Comparison of ENCODE assay signal across 16 cellular contexts in the genomic region with DNA sequence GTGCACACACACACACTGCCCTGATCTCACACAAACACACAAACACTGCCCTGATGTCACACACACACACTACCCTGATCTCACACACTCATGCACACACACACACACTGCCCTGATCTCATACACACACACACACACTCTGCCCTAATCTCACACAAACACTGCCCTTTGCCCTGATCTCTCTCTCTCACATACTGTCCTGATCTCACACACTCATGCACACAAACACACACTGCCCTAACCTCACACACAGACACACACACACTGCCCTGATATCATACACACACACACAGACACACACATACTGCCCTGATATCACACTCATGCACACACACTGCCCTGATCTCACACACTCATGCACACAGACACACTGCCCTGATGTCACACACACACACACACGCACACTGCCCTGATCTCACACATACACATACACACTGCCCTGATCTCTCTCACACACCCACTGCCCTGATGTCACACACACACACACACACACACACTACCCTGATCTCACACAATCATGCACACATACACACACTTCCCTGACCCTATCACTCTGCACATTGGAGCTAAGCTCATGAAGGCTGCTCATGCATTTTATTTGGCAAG.
"Had no signal": no experiment of that assay in that cellular context is flagged by ENCODE, and none has a peak within 500 bp of the region (broad histone marks: within the 10 kb centered on the region; RNA-seq: fewer than 3 reads in every experiment).

No MANE protein-coding gene starts in this region.

- H3K27ac ChIP-seq: lower lobe of right lung, stomach, upper lobe of right lung had no signal

- DNase-seq: activated CD4-positive, alpha-beta T cell treated with anti-CD3 and anti-CD28 coated beads for 36 hours; activated CD8-positive, alpha-beta T cell treated with anti-CD3 and anti-CD28 coated beads for 36 hours; activated gamma-delta T cell treated with Interleukin-2 at 50 U/mL for 16 hours; effector memory CD8-positive, alpha-beta T cell; foreskin fibroblast; left colon; lower lobe of right lung; upper lobe of right lung had no signal

- H3K9me3 ChIP-seq: lower lobe of right lung, stomach, upper lobe of right lung had no signal

- H3K4me3 Mint-ChIP-seq: activated CD4-positive, alpha-beta T cell treated with anti-CD3 and anti-CD28 coated beads for 36 hours; activated CD8-positive, alpha-beta T cell treated with anti-CD3 and anti-CD28 coated beads for 36 hours; activated naive CD8-positive, alpha-beta T cell; activated T-helper 1 cell treated with anti-CD3 and anti-CD28 coated beads, Interleukin-12 subunit alpha, Interleukin-12 subunit beta, Interleukin-2, Interleukin-4 antibody, amounts not matched to agents 30 ng/mL and 10 ng/mL and 1 ng/mL, durations not matched to agents 14 hours and 24 hours and 36 hours; dendritic cell treated with granulocyte-macrophage colony-stimulating factor and Interleukin-4, amounts not matched to agents 40 ng/mL and 50 ng/mL, for 4 days; effector memory CD8-positive, alpha-beta T cell; mesothelial cell of epicardium; natural killer cell treated with Interleukin-12 subunit alpha and Interleukin-12 subunit beta and Interleukin-15 and Interleukin-18, amount 100 ng/mL, for 72 hours; T-helper 2 cell treated with Interferon-gamma antibody and Interleukin-4, amounts not matched to agents 5 μg/mL and 100 μg/mL, for 36 hours; WTC11 had no signal

- H3K27ac Mint-ChIP-seq: activated CD4-positive, alpha-beta T cell treated with anti-CD3 and anti-CD28 coated beads for 36 hours; activated CD8-positive, alpha-beta T cell treated with anti-CD3 and anti-CD28 coated beads for 36 hours; activated naive CD8-positive, alpha-beta T cell; activated T-helper 1 cell treated with anti-CD3 and anti-CD28 coated beads, Interleukin-12 subunit alpha, Interleukin-12 subunit beta, Interleukin-2, Interleukin-4 antibody, amounts not matched to agents 30 ng/mL and 10 ng/mL and 1 ng/mL, durations not matched to agents 14 hours and 24 hours and 36 hours; dendritic cell treated with granulocyte-macrophage colony-stimulating factor and Interleukin-4, amounts not matched to agents 40 ng/mL and 50 ng/mL, for 4 days; effector memory CD8-positive, alpha-beta T cell; mesothelial cell of epicardium; natural killer cell treated with Interleukin-12 subunit alpha and Interleukin-12 subunit beta and Interleukin-15 and Interleukin-18, amount 100 ng/mL, for 72 hours; T-helper 2 cell treated with Interferon-gamma antibody and Interleukin-4, amounts not matched to agents 5 μg/mL and 100 μg/mL, for 36 hours; WTC11 had no signal

- H3K4me3 ChIP-seq: lower lobe of right lung, stomach, upper lobe of right lung had no signal

- ATAC-seq: activated CD4-positive, alpha-beta T cell treated with anti-CD3 and anti-CD28 coated beads for 36 hours; activated CD8-positive, alpha-beta T cell treated with anti-CD3 and anti-CD28 coated beads for 36 hours; effector memory CD8-positive, alpha-beta T cell; left colon; lower lobe of right lung; upper lobe of right lung; WTC11 had no signal

- H3K36me3 ChIP-seq: lower lobe of right lung, stomach, upper lobe of right lung had no signal

- H3K9me3 Mint-ChIP-seq: activated CD8-positive, alpha-beta T cell treated with anti-CD3 and anti-CD28 coated beads for 36 hours; activated T-helper 1 cell treated with anti-CD3 and anti-CD28 coated beads, Interleukin-12 subunit alpha, Interleukin-12 subunit beta, Interleukin-2, Interleukin-4 antibody, amounts not matched to agents 30 ng/mL and 10 ng/mL and 1 ng/mL, durations not matched to agents 14 hours and 24 hours and 36 hours; dendritic cell treated with granulocyte-macrophage colony-stimulating factor and Interleukin-4, amounts not matched to agents 40 ng/mL and 50 ng/mL, for 4 days; effector memory CD8-positive, alpha-beta T cell; mesothelial cell of epicardium; natural killer cell treated with Interleukin-12 subunit alpha and Interleukin-12 subunit beta and Interleukin-15 and Interleukin-18, amount 100 ng/mL, for 72 hours; T-helper 2 cell treated with Interferon-gamma antibody and Interleukin-4, amounts not matched to agents 5 μg/mL and 100 μg/mL, for 36 hours; WTC11 had no signal

- H3K4me1 Mint-ChIP-seq: activated CD4-positive, alpha-beta T cell treated with anti-CD3 and anti-CD28 coated beads for 36 hours had no signal

- H3K36me3 Mint-ChIP-seq: mesothelial cell of epicardium; natural killer cell treated with Interleukin-12 subunit alpha and Interleukin-12 subunit beta and Interleukin-15 and Interleukin-18, amount 100 ng/mL, for 72 hours; WTC11 had no signal
